Comparison of ENCODE assay signal across 8 cellular contexts in genomic region chr3:50321146-50321843, GRCh38. TPM values are rescaled to one million over a fixed set of nuclear protein-coding genes. Genes with fewer than 3 reads are reported as not detected.
DNase-seq lines count a peak whose midpoint lies in the region; ATAC-seq and TF ChIP-seq lines count a peak whose summit lies in the region.

No MANE protein-coding gene starts in this region.

- no peaks in the 10 kb centered on the region for H3K9me3 ChIP-seq in esophagus (ENCODE audit: control insufficient read depth in 2 of 2, insufficient read depth in 1 of 2, low read depth in 1 of 2, low read length in 1 of 2)
- no peaks in the 10 kb centered on the region for H3K9me3 ChIP-seq in muscle layer of colon (ENCODE audit: low read length)

- DNase-seq in Calu3 (peak; percentile 91), HUDEP-2 (lab: John Stamatoyannopoulos, UW; ENCODE audit: unreplicated experiment in 76 of 76) (peak in 73 of 76 experiments; percentile 18 to 99 (median 77)), OCI-M2 (lab: John Stamatoyannopoulos, UW; ENCODE audit: unreplicated experiment) (peak; percentile 61)
- peak; percentile 85 for DNase-seq in activated T-cell treated with anti-CD3 and anti-CD28 coated beads, Interleukin-2, amount 50 U/mL, for 1 hour
- DNase-seq in stimulated activated CD8-positive, alpha-beta memory T cell treated with anti-CD3 and anti-CD28 coated beads, Interleukin-4, amount 100 ng/mL, for 48 hours, result peak; percentile 88

- H3K4me3 Mint-ChIP-seq in Calu3 (ENCODE audit: low read depth, unreplicated experiment), result peak overlapping the region; percentile 74

- H3K9ac ChIP-seq in muscle layer of colon (ENCODE audit: low read length), result peak overlapping the region; percentile 71

- H3K9me3 Mint-ChIP-seq in Calu3 (ENCODE audit: low read depth, unreplicated experiment), result no peaks in the 10 kb centered on the region

- peak overlapping the region; percentile 67 to 83 for H3K4me3 ChIP-seq in esophagus (ENCODE audit: low read depth in 1 of 2, low read length in 2 of 2)
- peak overlapping the region; percentile 74 to 91 for H3K4me3 ChIP-seq in muscle layer of colon (ENCODE audit: low read depth in 1 of 2, low read length in 2 of 2)

- peak overlapping the region; percentile 82 to 89 for H3K27ac ChIP-seq in esophagus (ENCODE audit: low read depth in 2 of 2, low read length in 1 of 2)
- H3K27ac ChIP-seq in muscle layer of colon (ENCODE audit: low read depth, low read length), result peak overlapping the region; percentile 83

- H3K4me1 ChIP-seq in esophagus (ENCODE audit: control insufficient read depth in 2 of 2, insufficient read depth in 2 of 2, low read length in 1 of 2) (peaks cover 0 to 34% of the 10 kb centered on the region in 2 donors), muscle layer of colon (ENCODE audit: insufficient read depth, low read length) (peaks cover 53% of the 10 kb centered on the region)

- intact Hi-C loops in Calu3 (cut with micrococcal nuclease; ENCODE audit: unreplicated experiment), result loop anchor here (10.0 kb wide), 1 partner anchor 46 kb away; the partner anchor contains the start of gene LSMEM2

- H3K27me3 ChIP-seq in esophagus (ENCODE audit: control insufficient read depth in 1 of 2, insufficient read depth in 2 of 2, low read length in 2 of 2) (no peaks in the 10 kb centered on the region), muscle layer of colon (ENCODE audit: control insufficient read depth in 1 of 2, insufficient read depth in 2 of 2, low read length in 2 of 2) (no peaks in the 10 kb centered on the region)

- CTCF ChIA-PET in Calu3 (lab: Charles Lee), result interaction anchor here (0.5 to 0.7 kb wide), 4 partner anchors 15 to 61 kb away, joined by 3 to 5 read pairs (median 4); partner anchors contain the start of genes CYB561D2 and NPRL2

- peaks cover 39% of the 10 kb centered on the region for H3K36me3 Mint-ChIP-seq in Calu3 (ENCODE audit: insufficient read depth, unreplicated experiment)

- peaks cover 0 to 18% of the 10 kb centered on the region in 2 donors for H3K36me3 ChIP-seq in esophagus (ENCODE audit: control insufficient read depth in 2 of 2, insufficient read depth in 2 of 2, low read length in 1 of 2)
- peaks cover 29% of the 10 kb centered on the region for H3K36me3 ChIP-seq in muscle layer of colon (ENCODE audit: insufficient read depth, low read length)

- ATAC-seq in GM21390 (IDR thresholded peaks at IDR 0.05; ENCODE audit: unreplicated experiment), result peak; percentile 77

- no TSS peak for BruUV-seq in Calu3 (replicated peaks; lab: Mats Ljungman, UMichigan)

- H3K27ac Mint-ChIP-seq in Calu3 (ENCODE audit: unreplicated experiment), result peak overlapping the region; percentile 94

- H3K4me1 Mint-ChIP-seq in Calu3 (ENCODE audit: low read depth, unreplicated experiment), result peaks cover 8% of the 10 kb centered on the region

- H3K27me3 Mint-ChIP-seq in Calu3 (ENCODE audit: unreplicated experiment), result no peaks in the 10 kb centered on the region

- WGBS in esophagus, 2 donors, result 0% methylated on average over 56 to 68 of the region's 68 CpGs

- TF ChIP-seq CTCF in Calu3 (IDR thresholded peaks at IDR 0.05; ENCODE audit: unreplicated experiment), result no peak

RNA-seq across cellular contexts. Expression of gene HYAL2, which starts 1.2 kb away (rescaled TPM):
- 35.7 and 36.9 TPM in 2 replicates for total RNA-seq in Calu3 (2022)
- polyA plus RNA-seq in esophagus, result 10 to 100 TPM; 25.6 to 43.1 TPM

RNA-seq across cellular contexts. Expression of gene TUSC2, which starts 6.7 kb away (rescaled TPM):
- 29.2 and 31.2 TPM in 2 replicates for total RNA-seq in Calu3 (2022)
- polyA plus RNA-seq in esophagus, result 10 to 100 TPM; 14.2 to 34.6 TPM

RNA-seq across cellular contexts. Expression of gene HYAL1, which starts 17.9 kb away (rescaled TPM):
- 1.3 and 1.5 TPM in 2 replicates for total RNA-seq in Calu3 (2022)
- polyA plus RNA-seq in esophagus, result 1 to 10 TPM; 3.2 to 4.2 TPM

RNA-seq across cellular contexts. Expression of gene RASSF1, which starts 19.3 kb away (rescaled TPM):
- 14.7 and 16.8 TPM in 2 replicates for total RNA-seq in Calu3 (2022)
- 10 to 100 TPM; 15.0 to 20.3 TPM for polyA plus RNA-seq in esophagus

RNA-seq across cellular contexts. Expression of gene HYAL3, which starts 22.1 kb away (rescaled TPM):
- total RNA-seq in Calu3 (2022), result 4.3 and 5.5 TPM in 2 replicates
- 1 to 10 TPM; 3.4 to 5.1 TPM for polyA plus RNA-seq in esophagus

Comparison
In these comparisons a context has a peak if more than half of its experiments do, and no peak if none do; other contexts are left out.
1. Peak in every context shown above with its lines: DNase-seq, ATAC-seq, H3K4me3 ChIP-seq and H3K27ac ChIP-seq.